12 cellular contexts compared by ENCODE assay signal in genomic region chr1:246142320-246142893, GRCh38.
DNase-seq lines count a peak whose midpoint lies in the region; ATAC-seq and TF ChIP-seq lines count a peak whose summit lies in the region.
"Had no signal": no experiment of that assay in that cellular context is flagged by ENCODE, and none has a peak within 500 bp of the region (broad histone marks: within the 10 kb centered on the region; RNA-seq: fewer than 3 reads in every experiment).

No MANE protein-coding gene starts in this region.

- H3K36me3 ChIP-seq in stomach: peaks cover 0 to 2% (median under 1%) of the 10 kb centered on the region in 4 donors
- H3K36me3 ChIP-seq: thyroid gland had no signal

- no peak for ATAC-seq in activated naive CD4-positive, alpha-beta T cell treated with anti-CD3 and anti-CD28 coated beads, Interleukin-2, amount 50 U/mL, for 72 hours
- ATAC-seq in HG02970 (IDR thresholded peaks at IDR 0.05; ENCODE audit: low FRiP score, unreplicated experiment): no peak
- ATAC-seq: activated CD4-positive, CD25-positive, alpha-beta regulatory T cell treated with anti-CD3 and anti-CD28 coated beads, Interleukin-2, amount 50 U/mL, for 24 hours had no signal

- 71 to 79% (median 78%) methylated on average over 10 of the region's 10 CpGs for WGBS in stomach, 5 donors

- no peak for TF ChIP-seq CTCF in stomach (IDR thresholded peaks at IDR 0.05)

- H3K27ac Mint-ChIP-seq in activated naive CD4-positive, alpha-beta T cell treated with anti-CD3 and anti-CD28 coated beads, Interleukin-2, amount 50 U/mL, for 72 hours: no peak overlapping the region

- no peaks in the 10 kb centered on the region for H3K36me3 Mint-ChIP-seq in activated naive CD4-positive, alpha-beta T cell treated with anti-CD3 and anti-CD28 coated beads, Interleukin-2, amount 50 U/mL, for 72 hours

- no peaks in the 10 kb centered on the region for H3K9me3 ChIP-seq in stomach
- H3K9me3 ChIP-seq: thyroid gland had no signal

- H3K27me3 ChIP-seq in stomach: no peaks in the 10 kb centered on the region
- H3K27me3 ChIP-seq: thyroid gland had no signal

- no peaks in the 10 kb centered on the region for H3K4me1 ChIP-seq in stomach

- no peak for TF ChIP-seq EP300 in stomach (IDR thresholded peaks at IDR 0.05)

- TF ChIP-seq POLR2A in erythroblast (IDR thresholded peaks at IDR 0.05; ENCODE audit: low read length): no peak
- no peak for TF ChIP-seq POLR2A in stomach (IDR thresholded peaks at IDR 0.05)

- DNase-seq in ELR (ENCODE audit: low read depth) (peak; percentile 97), RPMI7951 (ENCODE audit: low read depth) (peak; percentile 93), erythroblast (lab: John Stamatoyannopoulos, UW) (peak; percentile 32 to 68), skeletal muscle cell (ENCODE audit: low read depth) (peak; percentile 93), stomach (no peak)
- no peak for DNase-seq in activated naive CD4-positive, alpha-beta T cell treated with anti-CD3 and anti-CD28 coated beads, Interleukin-2, amount 50 U/mL, for 72 hours (ENCODE audit: low spot score in 2 of 2)
- DNase-seq in activated T-cell treated with anti-CD3 and anti-CD28 coated beads, Interleukin-2, amount 50 U/mL, for 1 hour: no peak
- DNase-seq: effector memory CD4-positive, alpha-beta T cell; NCI-H187 treated with DMSO at 0.1 percent for 48 hours; thyroid gland had no signal

- H3K4me3 ChIP-seq in skeletal muscle cell (ENCODE audit: low read depth, low read length) (no peak overlapping the region), stomach (no peak overlapping the region)
- H3K4me3 ChIP-seq: thyroid gland had no signal

- no peaks in the 10 kb centered on the region for H3K9me3 Mint-ChIP-seq in activated naive CD4-positive, alpha-beta T cell treated with anti-CD3 and anti-CD28 coated beads, Interleukin-2, amount 50 U/mL, for 72 hours

- no peak overlapping the region for H3K27ac ChIP-seq in stomach
- H3K27ac ChIP-seq: thyroid gland had no signal

- intact Hi-C loops in stomach (cut with DNase I; ENCODE audit: low total_unique reads): no loop called here

Comparison
In these comparisons a context has a peak if more than half of its experiments do, and no peak if none do; other contexts are left out.
1. DNase-seq: peak in ELR (single experiment), RPMI7951 (single experiment), erythroblast (2 of 2) and skeletal muscle cell (single experiment); none in stomach (single experiment), activated naive CD4-positive, alpha-beta T cell treated with anti-CD3 and anti-CD28 coated beads, Interleukin-2, amount 50 U/mL, for 72 hours (0 of 2) and activated T-cell treated with anti-CD3 and anti-CD28 coated beads, Interleukin-2, amount 50 U/mL, for 1 hour (single experiment).